In genomic region chr22:29443861-29444431, GRCh38 we compare ENCODE assay signal across 1 cellular context.
TF ChIP-seq lines count a peak whose summit lies in the region.

No MANE protein-coding gene starts in this region.

TF ChIP-seq in K562, 482 proteins besides CTCF, POLR2A, EP300 and RAD21:
- TF ChIP-seq PRDM10 (IDR thresholded peaks at IDR 0.05; ENCODE audit: partially characterized antibody) = peak; percentile 56
- no peak for TF ChIP-seq SRSF9 (IDR thresholded peaks at IDR 0.05; ENCODE audit: borderline replicate concordance, low read depth, low read length)
